31 cellular contexts compared by ENCODE assay signal in genomic region chr2:61946661-61947060, GRCh38. TPM values are rescaled to one million over a fixed set of nuclear protein-coding genes. Genes with fewer than 3 reads are reported as not detected.
A peak's percentile ranks its signal among the peaks of the same experiment; 100 is the strongest.
DNase-seq lines count a peak whose midpoint lies in the region; ATAC-seq, FAIRE-seq and TF ChIP-seq lines count a peak whose summit lies in the region.
"Had no signal": no experiment of that assay in that cellular context is flagged by ENCODE, and none has a peak within 500 bp of the region (broad histone marks: within the 10 kb centered on the region; RNA-seq: fewer than 3 reads in every experiment).

No MANE protein-coding gene starts in this region.

- no peak for TF ChIP-seq RAD21 in A549 (conservative IDR thresholded peaks at IDR 0.05 in 1 of 2, IDR thresholded peaks at IDR 0.05 in 1 of 2)

- H3K9me3 ChIP-seq in A549 (no peaks in the 10 kb centered on the region), SK-N-MC (ENCODE audit: low read depth, low read length) (no peaks in the 10 kb centered on the region)
- H3K9me3 ChIP-seq: BE2C, psoas muscle, sigmoid colon, transverse colon had no signal

- peaks cover 46% of the 10 kb centered on the region for H3K4me1 ChIP-seq in A549
- H3K4me1 ChIP-seq: BE2C, psoas muscle had no signal

- H3K4me3 ChIP-seq in A549 (no peak overlapping the region), SK-N-MC (no peak overlapping the region)
- H3K4me3 ChIP-seq: psoas muscle, sigmoid colon, transverse colon had no signal

- no peak for TF ChIP-seq POLR2A in A549 (IDR thresholded peaks at IDR 0.05; ENCODE audit: low read length)

- DNase-seq in A549 (ENCODE audit: low read depth in 1 of 2, low spot score in 1 of 2) (no peak), GM03348 (ENCODE audit: low spot score) (peak; percentile 25), SK-N-MC (ENCODE audit: low read depth, low spot score) (no peak), iris pigment epithelial cell (ENCODE audit: low read depth) (peak; percentile 49), NCI-H226 (no peak), NCI-H1092 (lab: John Stamatoyannopoulos, UW) (no peak)
- DNase-seq: activated CD4-positive, alpha-beta T cell treated with anti-CD3 and anti-CD28 coated beads for 36 hours; activated CD8-positive, alpha-beta T cell treated with anti-CD3 and anti-CD28 coated beads, Interleukin-2, amount 10 ng/mL, durations not matched to agents 7 days and 5 days; aorta; BE2C; CD8-positive, alpha-beta T cell; cortex of kidney; glutamatergic neuron; islet precursor cell; midbrain; MM.1S; naive B cell; NCI-H2029 treated with DMSO at 0.1 percent for 48 hours; NCI-H526; NK-92 treated with Interleukin-12 subunit alpha and Interleukin-12 subunit beta, amount 100 ng/mL, for 24 hours; nucleus accumbens; psoas muscle; sigmoid colon; stimulated activated CD4-positive, alpha-beta T cell treated with anti-CD3 and anti-CD28 coated beads, Interleukin-4, amount 100 ng/mL, for 4 hours; transverse colon had no signal

- no peak for TF ChIP-seq CTCF in A549 (IDR thresholded peaks at IDR 0.05)

- TF ChIP-seq EP300 in A549 (IDR thresholded peaks at IDR 0.05), result no peak

- 58% methylated on average over 4 of the region's 4 CpGs for WGBS in A549 (ENCODE audit: missing lambda C conversion rate)

- FAIRE-seq in A549 (lab: Jason Lieb, UNC), result no peak
- FAIRE-seq: GM12892, HTR-8/SVneo had no signal

- POLR2A ChIA-PET in A549 (lab: Yijun Ruan, JAX), result no interaction called here

- CTCF ChIA-PET in A549 (lab: Yijun Ruan, JAX), result no interaction called here

- H3K27ac ChIP-seq in A549, result no peak overlapping the region
- H3K27ac ChIP-seq in SK-N-MC, result peak overlapping the region; percentile 55
- H3K27ac ChIP-seq: KMS-11, psoas muscle, sigmoid colon, transverse colon had no signal

- no peak overlapping the region for H3K9ac ChIP-seq in SK-N-MC (ENCODE audit: insufficient read length)
- H3K9ac ChIP-seq: KMS-11 had no signal

- no peaks in the 10 kb centered on the region for H3K36me3 ChIP-seq in SK-N-MC (ENCODE audit: insufficient read depth, low read length)
- H3K36me3 ChIP-seq: BE2C, sigmoid colon, transverse colon had no signal

- ATAC-seq in A549, result no peak
- no peak for ATAC-seq in HG02610 (IDR thresholded peaks at IDR 0.05; ENCODE audit: unreplicated experiment)
- ATAC-seq in GM18502 (IDR thresholded peaks at IDR 0.05; ENCODE audit: poor library complexity, unreplicated experiment), result no peak
- ATAC-seq: activated CD4-positive, alpha-beta T cell treated with anti-CD3 and anti-CD28 coated beads for 36 hours; activated CD8-positive, alpha-beta T cell treated with anti-CD3 and anti-CD28 coated beads, Interleukin-2, amount 10 ng/mL, durations not matched to agents 7 days and 5 days; activated naive CD4-positive, alpha-beta T cell treated with anti-CD3 and anti-CD28 coated beads, Interleukin-2, amount 50 U/mL, for 72 hours; CD8-positive, alpha-beta T cell; psoas muscle had no signal

- peak overlapping the region; percentile 42; the same call in 2 of the 3 replicates for H3K4me2 ChIP-seq in A549
- H3K4me2 ChIP-seq: KMS-11 had no signal

TF ChIP-seq in A549, 52 proteins besides CTCF, POLR2A, EP300 and RAD21:
- TF ChIP-seq NFE2L2 (conservative IDR thresholded peaks at IDR 0.05; ENCODE audit: low read length) (no peak), GATA3 (IDR thresholded peaks at IDR 0.05; ENCODE audit: borderline replicate concordance) (no peak), SREBF2 (IDR thresholded peaks at IDR 0.05) (no peak), RCOR1 (IDR thresholded peaks at IDR 0.05; ENCODE audit: low read depth, low read length) (no peak), BCL3 (IDR thresholded peaks at IDR 0.05) (no peak), CEBPB (IDR thresholded peaks at IDR 0.05) (no peak), FOSL2 (IDR thresholded peaks at IDR 0.05) (no peak), FOSL2 (CRISPR knock-in tag; IDR thresholded peaks at IDR 0.05) (no peak), TFCP2L1 (CRISPR knock-in tag; IDR thresholded peaks at IDR 0.05) (no peak), CHD4 (IDR thresholded peaks at IDR 0.05; ENCODE audit: borderline replicate concordance) (no peak), HDAC2 (IDR thresholded peaks at IDR 0.05) (no peak), MAZ (IDR thresholded peaks at IDR 0.05; ENCODE audit: borderline replicate concordance, low read depth, low read length) (no peak), NPAS2 (CRISPR knock-in tag; IDR thresholded peaks at IDR 0.05; ENCODE audit: borderline replicate concordance) (no peak)

RNA-seq across cellular contexts. Expression of gene COMMD1, which starts 41.2 kb away (rescaled TPM):
- polyA plus RNA-seq in A549 (2011; rRNA removed) (53.9 and 54.1 TPM in 2 replicates), A549 (2017; fragmentation: RNase III; extraction: RNeasy Plus Mini Kit Qiagen cat#74134 plus additional on column Dnase treatment) (57.3 to 63.5 TPM (median 62.0 TPM) in 3 replicates)
- polyA plus RNA-seq in A549 (2012; cell fraction: cytosol; rRNA removed), result 33.8 and 36.9 TPM in 2 replicates
- polyA plus RNA-seq in A549 (2012; cell fraction: nucleus; rRNA removed), result 24.3 and 27.1 TPM in 2 replicates
- 17.3 and 18.9 TPM in 2 replicates for polyA minus RNA-seq in A549 (2011; rRNA and poly(A)+ RNA removed)

RNA-seq across cellular contexts. Expression of gene CCT4, which starts 58.2 kb away (rescaled TPM):
- polyA plus RNA-seq in A549 (2011; rRNA removed), result 307 and 352 TPM in 2 replicates
- polyA plus RNA-seq in A549 (2012; cell fraction: cytosol; rRNA removed), result 149 TPM in 2 replicates
- polyA plus RNA-seq in A549 (2012; cell fraction: nucleus; rRNA removed), result 89.2 and 112 TPM in 2 replicates
- 355 to 405 TPM (median 361 TPM) in 3 replicates for polyA plus RNA-seq in A549 (2017; fragmentation: RNase III; extraction: RNeasy Plus Mini Kit Qiagen cat#74134 plus additional on column Dnase treatment)
- 102 and 120 TPM in 2 replicates for polyA minus RNA-seq in A549 (2011; rRNA and poly(A)+ RNA removed)

Comparison
In these comparisons a context has a peak if more than half of its experiments do, and no peak if none do; other contexts are left out.
1. DNase-seq: peak in GM03348 (single experiment) and iris pigment epithelial cell (single experiment); none in A549 (0 of 2), SK-N-MC (single experiment), NCI-H226 (single experiment) and NCI-H1092 (single experiment).